ENCODE assay signal across 26 cellular contexts in the genomic region with DNA sequence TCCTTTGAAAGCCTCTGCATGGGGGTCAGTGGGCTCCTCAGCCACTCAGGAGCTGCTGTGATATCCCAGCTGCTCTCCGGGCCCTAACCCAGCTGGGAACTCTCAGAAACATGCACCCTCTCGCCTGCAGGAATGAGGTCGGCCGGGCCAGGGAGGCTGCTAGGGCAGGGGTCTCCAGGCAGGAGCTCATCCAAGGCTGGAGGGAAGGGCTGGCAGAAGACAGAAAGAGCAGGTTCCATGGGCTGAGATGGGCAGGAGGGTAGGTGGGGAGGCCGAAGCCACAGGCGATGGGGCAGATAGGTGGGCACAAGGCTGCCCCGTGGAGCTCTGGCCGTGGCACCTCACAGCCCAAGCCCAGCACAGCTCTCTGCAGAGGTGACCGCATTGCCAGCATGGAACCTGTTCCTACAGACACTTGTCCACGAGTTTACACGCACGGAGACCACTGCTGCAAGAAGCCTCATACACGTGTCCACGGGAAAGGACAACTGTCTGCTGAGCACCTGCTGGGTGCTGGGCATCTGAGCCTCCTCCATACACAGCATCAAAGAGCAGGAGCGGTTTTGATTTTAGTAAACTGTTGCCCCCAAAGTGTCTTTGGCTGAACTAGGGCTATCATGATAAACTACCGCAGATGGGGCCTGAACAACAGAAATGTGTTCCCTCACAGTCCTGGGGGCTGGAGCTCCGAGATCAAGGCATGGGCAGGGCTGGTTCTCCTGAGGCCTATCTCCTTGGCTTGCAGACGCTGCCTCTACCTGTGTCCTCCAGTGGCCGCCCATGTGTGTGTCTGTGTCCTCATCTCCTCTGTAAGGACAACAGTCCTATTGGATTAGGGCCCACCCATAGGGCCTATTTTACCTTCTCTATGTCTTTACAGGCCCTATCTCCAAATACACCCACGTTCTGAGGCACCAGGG.
"Had no signal": no experiment of that assay in that cellular context is flagged by ENCODE, and none has a peak within 500 bp of the region (broad histone marks: within the 10 kb centered on the region; RNA-seq: fewer than 3 reads in every experiment).

No MANE protein-coding gene starts in this region.

- ATAC-seq: left lung; lower lobe of right lung; mucosa of descending colon; pancreas; sciatic nerve; stimulated activated effector memory CD8-positive, alpha-beta T cell treated with anti-CD3 and anti-CD28 coated beads, Interleukin-12 subunit alpha, Interleukin-12 subunit beta, amount 100 ng/mL, for 72 hours had no signal

- H3K27ac ChIP-seq: coronary artery, esophagus squamous epithelium, left lung, lower lobe of right lung, pancreas, stomach, thyroid gland had no signal

- H3K4me3 ChIP-seq: coronary artery, esophagus squamous epithelium, left lung, lower lobe of right lung, mucosa of descending colon, pancreas, stomach, thyroid gland had no signal

- H3K36me3 ChIP-seq: esophagus squamous epithelium, left lung, lower lobe of right lung, pancreas, stomach, thyroid gland had no signal

- H3K27me3 ChIP-seq: left lung, pancreas, stomach, thyroid gland had no signal

- H3K4me1 ChIP-seq: esophagus squamous epithelium, left lung, lower lobe of right lung, pancreas, stomach, thyroid gland had no signal

- H3K9me3 Mint-ChIP-seq: central memory CD8-positive, alpha-beta T cell had no signal

- H3K4me1 Mint-ChIP-seq: central memory CD8-positive, alpha-beta T cell; memory B cell; naive B cell; stimulated activated effector memory CD8-positive, alpha-beta T cell treated with anti-CD3 and anti-CD28 coated beads, Interleukin-12 subunit alpha, Interleukin-12 subunit beta, amount 100 ng/mL, for 72 hours had no signal

- H3K27me3 Mint-ChIP-seq: memory B cell, naive B cell had no signal

- H3K27ac Mint-ChIP-seq: memory B cell; mesothelial cell of epicardium; nephron progenitor cell; progenitor cell of endocrine pancreas; stimulated activated effector memory CD8-positive, alpha-beta T cell treated with anti-CD3 and anti-CD28 coated beads, Interleukin-12 subunit alpha, Interleukin-12 subunit beta, amount 100 ng/mL, for 72 hours had no signal

- H3K9me3 ChIP-seq: esophagus squamous epithelium, lower lobe of right lung, mucosa of descending colon, pancreas, thyroid gland had no signal

- H3K4me3 Mint-ChIP-seq: central memory CD8-positive, alpha-beta T cell; memory B cell; mesothelial cell of epicardium; nephron progenitor cell; stimulated activated effector memory CD8-positive, alpha-beta T cell treated with anti-CD3 and anti-CD28 coated beads, Interleukin-12 subunit alpha, Interleukin-12 subunit beta, amount 100 ng/mL, for 72 hours had no signal

- H3K36me3 Mint-ChIP-seq: memory B cell; mesothelial cell of epicardium; naive B cell; stimulated activated effector memory CD8-positive, alpha-beta T cell treated with anti-CD3 and anti-CD28 coated beads, Interleukin-12 subunit alpha, Interleukin-12 subunit beta, amount 100 ng/mL, for 72 hours had no signal

- DNase-seq: dermis blood vessel endothelial cell; effector memory CD4-positive, alpha-beta T cell; erythroblast; esophagus squamous epithelium; foreskin melanocyte; glutamatergic neuron; lower lobe of right lung; mucosa of descending colon; naive B cell; nephron progenitor cell; occipital lobe; pancreas; stimulated activated CD4-positive, alpha-beta T cell treated with anti-CD3 and anti-CD28 coated beads, Interleukin-2, amount 100 ng/mL, for 24 hours; stimulated activated CD4-positive, alpha-beta T cell treated with anti-CD3 and anti-CD28 coated beads, Interleukin-4, amount 100 ng/mL, for 24 hours; stimulated activated naive CD4-positive, alpha-beta T cell treated with Interleukin-2 at 50 U/mL for 16 hours; stomach; thyroid gland; trophoblast cell had no signal
